8 cellular contexts compared by ENCODE assay signal in genomic region chr6:71533939-71534379, GRCh38.
DNase-seq lines count a peak whose midpoint lies in the region; ATAC-seq, FAIRE-seq and TF ChIP-seq lines count a peak whose summit lies in the region.

No MANE protein-coding gene starts in this region.

- H3K9me3 ChIP-seq in SK-N-MC (ENCODE audit: low read depth, low read length) = no peaks in the 10 kb centered on the region

- FAIRE-seq in A204.1 (lab: Jason Lieb, UNC) = peak; percentile 99

- H3K36me3 ChIP-seq in SK-N-MC (ENCODE audit: insufficient read depth, low read length) = no peaks in the 10 kb centered on the region

- peak; percentile 21; the same call in 1 of the 2 replicates for TF ChIP-seq CTCF in GM12874 (IDR thresholded peaks at IDR 0.05; ENCODE audit: insufficient read depth, low read depth, low read length)

- DNase-seq in SK-N-MC (ENCODE audit: low read depth, low spot score) (peak; percentile 34), hepatic stellate cell (ENCODE audit: low spot score) (peak; percentile 15), NCI-H146 (lab: John Stamatoyannopoulos, UW) (no peak)
- DNase-seq in activated CD4-positive, alpha-beta T cell treated with anti-CD3 and anti-CD28 coated beads, Interleukin-2, amount 50 U/mL, for 1 hour = no peak

- no peak for ATAC-seq in GM21619 (IDR thresholded peaks at IDR 0.05; ENCODE audit: unreplicated experiment)
- no peak for ATAC-seq in GM18498 (IDR thresholded peaks at IDR 0.05; ENCODE audit: unreplicated experiment)

- no peak overlapping the region for H3K4me3 ChIP-seq in SK-N-MC

- no peak overlapping the region for H3K27ac ChIP-seq in SK-N-MC

- H3K9ac ChIP-seq in SK-N-MC (ENCODE audit: insufficient read length) = no peak overlapping the region

Comparison
In these comparisons a context has a peak if more than half of its experiments do, and no peak if none do; other contexts are left out.
1. DNase-seq: peak in SK-N-MC (single experiment) and hepatic stellate cell (single experiment); none in activated CD4-positive, alpha-beta T cell treated with anti-CD3 and anti-CD28 coated beads, Interleukin-2, amount 50 U/mL, for 1 hour (single experiment) and NCI-H146 (single experiment).